8 cellular contexts compared by ENCODE assay signal in genomic region chr1:244651956-244652698, GRCh38. TPM values are rescaled to one million over a fixed set of nuclear protein-coding genes. Genes with fewer than 3 reads are reported as not detected.
DNase-seq lines count a peak whose midpoint lies in the region; ATAC-seq and TF ChIP-seq lines count a peak whose summit lies in the region.

No MANE protein-coding gene starts in this region.

- H3K4me1 ChIP-seq in lung (ENCODE audit: control insufficient read depth in 2 of 2, insufficient read depth in 2 of 2, low read length in 2 of 2): peaks cover 4 to 20% of the 10 kb centered on the region in 2 donors
- H3K4me1 ChIP-seq in transverse colon: peaks cover 10 to 35% (median 26%) of the 10 kb centered on the region in 4 donors

- H3K4me3 ChIP-seq in astrocyte of the spinal cord (ENCODE audit: low read depth, low read length) (peak overlapping the region; percentile 65), lung (peak overlapping the region; percentile 50), transverse colon (peak overlapping the region; percentile 27 to 90 (median 51))

- H3K9me3 ChIP-seq in lung (ENCODE audit: control insufficient read depth in 2 of 2, insufficient read depth in 1 of 2, low read length in 1 of 2) (no peaks in the 10 kb centered on the region), transverse colon (no peaks in the 10 kb centered on the region)

- peak overlapping the region; percentile 85 for H3K27ac Mint-ChIP-seq in activated naive CD4-positive, alpha-beta T cell treated with anti-CD3 and anti-CD28 coated beads, Interleukin-2, amount 10 ng/mL, durations not matched to agents 7 days and 5 days

- H3K4me3 Mint-ChIP-seq in activated naive CD4-positive, alpha-beta T cell treated with anti-CD3 and anti-CD28 coated beads, Interleukin-2, amount 10 ng/mL, durations not matched to agents 7 days and 5 days: no peak overlapping the region

- intact Hi-C loops in transverse colon (cut with DNase I; ENCODE audit: low total_unique reads): no loop called here

- H3K27ac ChIP-seq in lung (ENCODE audit: low read depth in 1 of 2, low read length in 1 of 2) (peak overlapping the region; percentile 70 to 84), transverse colon (peak overlapping the region; percentile 96 to 99 (median 98))

- no peak for TF ChIP-seq POLR2A in transverse colon (IDR thresholded peaks at IDR 0.05)

- H3K9me3 Mint-ChIP-seq in activated naive CD4-positive, alpha-beta T cell treated with anti-CD3 and anti-CD28 coated beads, Interleukin-2, amount 10 ng/mL, durations not matched to agents 7 days and 5 days: no peaks in the 10 kb centered on the region

- H3K36me3 ChIP-seq in lung (ENCODE audit: control insufficient read depth in 2 of 2, insufficient read depth in 2 of 2, low read length in 2 of 2) (no peaks in the 10 kb centered on the region), transverse colon (no peaks in the 10 kb centered on the region)

- no peak for DNase-seq in activated naive CD4-positive, alpha-beta T cell treated with anti-CD3 and anti-CD28 coated beads, Interleukin-2, amount 10 ng/mL, durations not matched to agents 7 days and 5 days
- no peak for DNase-seq in activated naive CD4-positive, alpha-beta T cell treated with Interleukin-2 at 50 U/mL for 16 hours
- no peak for DNase-seq in astrocyte of the spinal cord (ENCODE audit: low read depth, low spot score)
- no peak for DNase-seq in lung (ENCODE audit: low spot score)
- no peak for DNase-seq in transverse colon
- no peak for DNase-seq in middle frontal gyrus (ENCODE audit: extremely low spot score, low spot score)

- TF ChIP-seq EP300 in transverse colon (IDR thresholded peaks at IDR 0.05; ENCODE audit: low read depth): no peak

- H3K27me3 Mint-ChIP-seq in activated naive CD4-positive, alpha-beta T cell treated with anti-CD3 and anti-CD28 coated beads, Interleukin-2, amount 10 ng/mL, durations not matched to agents 7 days and 5 days: peaks cover 3% of the 10 kb centered on the region

- H3K36me3 Mint-ChIP-seq in activated naive CD4-positive, alpha-beta T cell treated with anti-CD3 and anti-CD28 coated beads, Interleukin-2, amount 10 ng/mL, durations not matched to agents 7 days and 5 days: peaks cover 9% of the 10 kb centered on the region

- 34 to 37% methylated on average over 18 of the region's 18 CpGs for WGBS in lung, 2 donors
- WGBS in transverse colon (ENCODE audit: low coverage in 1 of 2), 2 donors: 35 to 53% methylated on average over 10 to 18 of the region's 18 CpGs

- CTCF ChIA-PET in activated naive CD4-positive, alpha-beta T cell treated with anti-CD3 and anti-CD28 coated beads, Interleukin-2, amount 10 ng/mL, durations not matched to agents 7 days and 5 days (lab: Charles Lee): interaction anchor here (0.7 kb wide), 1 partner anchor 47 kb away, joined by 3 read pairs; no protein-coding TSS in a partner anchor

- TF ChIP-seq CTCF in astrocyte of the spinal cord (IDR thresholded peaks at IDR 0.05; ENCODE audit: low read depth, low read length) (no peak), lung (IDR thresholded peaks at IDR 0.05; ENCODE audit: control extremely low read depth, extremely low read depth) (no peak), transverse colon (IDR thresholded peaks at IDR 0.05) (no peak)

- no peak for ATAC-seq in lung (ENCODE audit: insufficient read depth, low FRiP score)
- no peak for ATAC-seq in HG02763 (IDR thresholded peaks at IDR 0.05; ENCODE audit: unreplicated experiment)
- no peak for ATAC-seq in GM18511 (IDR thresholded peaks at IDR 0.05; ENCODE audit: unreplicated experiment)

- in situ Hi-C loops in astrocyte of the spinal cord (cut with HindIII; ENCODE audit: low sequenced_read_pairs): no loop called here
- in situ Hi-C loops in transverse colon (cut with MboI; ENCODE audit: low pct_ligation_motif_present in 1 of 4, low pct_unique_long_range_greater_than_20kb in 1 of 4, low sequenced_read_pairs in 3 of 4): loop anchor here in 1 of 4 donors (10.0 kb wide), 1 partner anchor 197 kb away; the partner anchor contains the start of gene ADSS2

- H3K4me1 Mint-ChIP-seq in activated naive CD4-positive, alpha-beta T cell treated with anti-CD3 and anti-CD28 coated beads, Interleukin-2, amount 10 ng/mL, durations not matched to agents 7 days and 5 days: peaks cover 12% of the 10 kb centered on the region

- H3K27me3 ChIP-seq in lung (ENCODE audit: control insufficient read depth, insufficient read depth): no peaks in the 10 kb centered on the region
- no peaks in the 10 kb centered on the region for H3K27me3 ChIP-seq in transverse colon

RNA-seq across cellular contexts. Expression of gene DESI2, which starts 0.8 kb away (rescaled TPM):
- total RNA-seq in lung (100 to 1,000 TPM in 1 of 2 donors, 10 to 100 TPM in 1; 50.0 to 142 TPM), transverse colon (10 to 100 TPM; 18.3 to 41.6 (median 30.6) TPM)
- polyA plus RNA-seq in lung: 10 to 100 TPM; 17.1 to 20.1 TPM
